8 cellular contexts compared by ENCODE assay signal in the genomic region with DNA sequence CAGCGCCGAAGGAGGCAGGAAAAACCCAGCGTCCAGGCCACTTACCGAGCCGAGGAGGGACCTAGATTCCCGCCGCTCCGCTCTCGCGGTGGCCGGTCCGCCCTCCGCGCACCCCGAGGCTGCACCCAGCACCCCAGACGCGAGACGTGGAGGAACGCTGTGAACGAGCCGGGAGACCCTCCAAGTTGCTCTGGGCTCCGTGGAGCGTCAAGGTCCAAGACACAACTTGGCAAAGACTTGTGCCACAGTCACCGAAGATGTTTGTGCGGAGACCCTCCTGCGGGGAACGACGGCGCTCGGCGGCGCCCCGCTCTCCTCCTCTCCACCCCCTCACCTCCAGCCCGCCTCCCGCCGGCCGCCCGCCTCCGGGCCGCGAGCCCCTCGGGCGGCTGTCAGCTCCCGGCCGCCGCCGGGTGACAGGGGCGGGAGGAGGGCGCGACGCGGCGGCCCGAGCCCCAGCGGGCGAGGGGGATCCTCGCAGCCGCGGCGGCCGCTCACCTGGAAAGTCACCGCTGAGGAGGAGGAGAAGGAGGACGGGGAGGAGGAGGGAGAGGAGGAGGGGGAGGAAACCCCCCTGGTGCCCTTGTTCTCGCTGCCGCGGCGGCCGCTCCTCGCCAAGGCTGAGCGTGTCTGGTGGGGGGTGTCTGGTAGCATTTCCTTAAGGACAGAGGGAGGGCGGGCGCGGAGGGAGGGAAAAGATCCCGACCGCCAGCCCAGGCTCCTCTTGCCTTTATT. TPM values are rescaled to one million over a fixed set of nuclear protein-coding genes. Genes with fewer than 3 reads are reported as not detected.
DNase-seq lines count a peak whose midpoint lies in the region; ATAC-seq and TF ChIP-seq lines count a peak whose summit lies in the region.

No MANE protein-coding gene starts in this region.

- H2AFZ ChIP-seq in KMS-11 (ENCODE audit: low read depth), result peak overlapping the region; percentile 91

- DNase-seq in Ammon's horn (ENCODE audit: low spot score) (peak; percentile 60), choroid plexus epithelial cell (ENCODE audit: low read depth) (no peak), H4 (ENCODE audit: low spot score) (no peak)
- DNase-seq in activated CD4-positive, alpha-beta T cell treated with anti-CD3 and anti-CD28 coated beads for 4 hours, result peak; percentile 65 to 67
- DNase-seq in stimulated activated CD4-positive, alpha-beta T cell treated with anti-CD3 and anti-CD28 coated beads, TNF-alpha, amount 100 ng/mL, for 1 hour (ENCODE audit: low read depth in 3 of 3, low spot score in 1 of 3), result peak in 2 of 3 donors; percentile 38 to 51

- peak overlapping the region; percentile 96 for H3K27ac ChIP-seq in KMS-11
- peak overlapping the region; percentile 100 for H3K27ac ChIP-seq in liver (ENCODE audit: low read depth in 1 of 2, low read length in 2 of 2)

- H3K36me3 ChIP-seq in KMS-11 (ENCODE audit: insufficient read depth) (no peaks in the 10 kb centered on the region), liver (ENCODE audit: control insufficient read depth in 4 of 4, insufficient read depth in 3 of 4, low read depth in 1 of 4, low read length in 3 of 4) (no peaks in the 10 kb centered on the region)

- H3K4me1 ChIP-seq in KMS-11 (ENCODE audit: low read depth, poor library complexity, severe bottlenecking), result peaks cover 26% of the 10 kb centered on the region
- peaks cover 0 to 9% (median 5%) of the 10 kb centered on the region in 4 donors for H3K4me1 ChIP-seq in liver (ENCODE audit: control insufficient read depth in 4 of 4, insufficient read depth in 4 of 4, low read length in 3 of 4)

- H3K9ac ChIP-seq in KMS-11, result peak overlapping the region; percentile 96
- H3K9ac ChIP-seq in liver (ENCODE audit: low read depth in 1 of 2, low read length in 2 of 2), result peak overlapping the region; percentile 95 to 98

- TF ChIP-seq RAD21 in liver (IDR thresholded peaks at IDR 0.05), result no peak

- WGBS in liver, result under 1% methylated on average over 75 of the region's 75 CpGs

- TF ChIP-seq CTCF in KMS-11 (conservative IDR thresholded peaks at IDR 0.05; ENCODE audit: low read depth, low read length) (no peak), choroid plexus epithelial cell (conservative IDR thresholded peaks at IDR 0.05; ENCODE audit: low read depth, low read length) (no peak), liver (IDR thresholded peaks at IDR 0.05; ENCODE audit: low read depth, low read length, missing input control) (no peak)

- peak; percentile 16 for ATAC-seq in GM19395 (IDR thresholded peaks at IDR 0.05; ENCODE audit: unreplicated experiment)

- H3K27me3 ChIP-seq in KMS-11 (ENCODE audit: insufficient read depth, low read depth) (no peaks in the 10 kb centered on the region), liver (ENCODE audit: control insufficient read depth in 4 of 4, insufficient read depth in 4 of 4, low read length in 3 of 4) (no peaks in the 10 kb centered on the region)

- no peaks in the 10 kb centered on the region for H3K9me3 ChIP-seq in liver (ENCODE audit: control insufficient read depth in 4 of 4, low read length in 3 of 4)

- no peaks in the 10 kb centered on the region; the same call in 1 of the 2 replicates for H4K20me1 ChIP-seq in KMS-11 (ENCODE audit: insufficient read depth)

- H3K4me3 ChIP-seq in KMS-11 (IDR thresholded peaks at IDR 0.05; ENCODE audit: insufficient read depth, low read depth, low read length), result no peak overlapping the region
- peak overlapping the region; percentile 96 for H3K4me3 ChIP-seq in choroid plexus epithelial cell (ENCODE audit: low read depth, low read length)
- peak overlapping the region; percentile 93 to 99 (median 95) for H3K4me3 ChIP-seq in liver (ENCODE audit: low read depth in 1 of 3, low read length in 3 of 3)

- peaks cover 34% of the 10 kb centered on the region for H3K79me2 ChIP-seq in KMS-11 (ENCODE audit: insufficient read depth, low read depth)

- H3K4me2 ChIP-seq in KMS-11, result peak overlapping the region; percentile 91; the same call in 1 of the 2 replicates

TF ChIP-seq in liver, 16 proteins besides CTCF, POLR2A, EP300 and RAD21:
- TF ChIP-seq FOXA1 (IDR thresholded peaks at IDR 0.05) (no peak), EGR1 (IDR thresholded peaks at IDR 0.05; ENCODE audit: low read depth in 2 of 2) (no peak), SP1 (IDR thresholded peaks at IDR 0.05) (no peak), HNF4A (conservative IDR thresholded peaks at IDR 0.05) (no peak), JUND (IDR thresholded peaks at IDR 0.05) (no peak), TAF1 (conservative IDR thresholded peaks at IDR 0.05) (no peak), FOXA2 (IDR thresholded peaks at IDR 0.05) (no peak), HNF4G (IDR thresholded peaks at IDR 0.05) (no peak), RXRA (IDR thresholded peaks at IDR 0.05) (no peak), NR2F2 (IDR thresholded peaks at IDR 0.05) (no peak), YY1 (IDR thresholded peaks at IDR 0.05) (no peak), GABPA (IDR thresholded peaks at IDR 0.05 in 1 of 2, conservative IDR thresholded peaks at IDR 0.05 in 1 of 2) (no peak)
- TF ChIP-seq, protein P1, sequence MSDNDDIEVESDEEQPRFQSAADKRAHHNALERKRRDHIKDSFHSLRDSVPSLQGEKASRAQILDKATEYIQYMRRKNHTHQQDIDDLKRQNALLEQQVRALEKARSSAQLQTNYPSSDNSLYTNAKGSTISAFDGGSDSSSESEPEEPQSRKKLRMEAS (IDR thresholded peaks at IDR 0.05), result no peak
- TF ChIP-seq, protein P2, sequence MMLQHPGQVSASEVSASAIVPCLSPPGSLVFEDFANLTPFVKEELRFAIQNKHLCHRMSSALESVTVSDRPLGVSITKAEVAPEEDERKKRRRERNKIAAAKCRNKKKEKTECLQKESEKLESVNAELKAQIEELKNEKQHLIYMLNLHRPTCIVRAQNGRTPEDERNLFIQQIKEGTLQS (IDR thresholded peaks at IDR 0.05), result no peak
- TF ChIP-seq, protein P3, sequence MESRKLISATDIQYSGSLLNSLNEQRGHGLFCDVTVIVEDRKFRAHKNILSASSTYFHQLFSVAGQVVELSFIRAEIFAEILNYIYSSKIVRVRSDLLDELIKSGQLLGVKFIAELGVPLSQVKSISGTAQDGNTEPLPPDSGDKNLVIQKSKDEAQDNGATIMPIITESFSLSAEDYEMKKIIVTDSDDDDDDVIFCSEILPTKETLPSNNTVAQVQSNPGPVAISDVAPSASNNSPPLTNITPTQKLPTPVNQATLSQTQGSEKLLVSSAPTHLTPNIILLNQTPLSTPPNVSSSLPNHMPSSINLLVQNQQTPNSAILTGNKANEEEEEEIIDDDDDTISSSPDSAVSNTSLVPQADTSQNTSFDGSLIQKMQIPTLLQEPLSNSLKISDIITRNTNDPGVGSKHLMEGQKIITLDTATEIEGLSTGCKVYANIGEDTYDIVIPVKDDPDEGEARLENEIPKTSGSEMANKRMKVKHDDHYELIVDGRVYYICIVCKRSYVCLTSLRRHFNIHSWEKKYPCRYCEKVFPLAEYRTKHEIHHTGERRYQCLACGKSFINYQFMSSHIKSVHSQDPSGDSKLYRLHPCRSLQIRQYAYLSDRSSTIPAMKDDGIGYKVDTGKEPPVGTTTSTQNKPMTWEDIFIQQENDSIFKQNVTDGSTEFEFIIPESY (IDR thresholded peaks at IDR 0.05), result no peak
- TF ChIP-seq, protein P4, sequence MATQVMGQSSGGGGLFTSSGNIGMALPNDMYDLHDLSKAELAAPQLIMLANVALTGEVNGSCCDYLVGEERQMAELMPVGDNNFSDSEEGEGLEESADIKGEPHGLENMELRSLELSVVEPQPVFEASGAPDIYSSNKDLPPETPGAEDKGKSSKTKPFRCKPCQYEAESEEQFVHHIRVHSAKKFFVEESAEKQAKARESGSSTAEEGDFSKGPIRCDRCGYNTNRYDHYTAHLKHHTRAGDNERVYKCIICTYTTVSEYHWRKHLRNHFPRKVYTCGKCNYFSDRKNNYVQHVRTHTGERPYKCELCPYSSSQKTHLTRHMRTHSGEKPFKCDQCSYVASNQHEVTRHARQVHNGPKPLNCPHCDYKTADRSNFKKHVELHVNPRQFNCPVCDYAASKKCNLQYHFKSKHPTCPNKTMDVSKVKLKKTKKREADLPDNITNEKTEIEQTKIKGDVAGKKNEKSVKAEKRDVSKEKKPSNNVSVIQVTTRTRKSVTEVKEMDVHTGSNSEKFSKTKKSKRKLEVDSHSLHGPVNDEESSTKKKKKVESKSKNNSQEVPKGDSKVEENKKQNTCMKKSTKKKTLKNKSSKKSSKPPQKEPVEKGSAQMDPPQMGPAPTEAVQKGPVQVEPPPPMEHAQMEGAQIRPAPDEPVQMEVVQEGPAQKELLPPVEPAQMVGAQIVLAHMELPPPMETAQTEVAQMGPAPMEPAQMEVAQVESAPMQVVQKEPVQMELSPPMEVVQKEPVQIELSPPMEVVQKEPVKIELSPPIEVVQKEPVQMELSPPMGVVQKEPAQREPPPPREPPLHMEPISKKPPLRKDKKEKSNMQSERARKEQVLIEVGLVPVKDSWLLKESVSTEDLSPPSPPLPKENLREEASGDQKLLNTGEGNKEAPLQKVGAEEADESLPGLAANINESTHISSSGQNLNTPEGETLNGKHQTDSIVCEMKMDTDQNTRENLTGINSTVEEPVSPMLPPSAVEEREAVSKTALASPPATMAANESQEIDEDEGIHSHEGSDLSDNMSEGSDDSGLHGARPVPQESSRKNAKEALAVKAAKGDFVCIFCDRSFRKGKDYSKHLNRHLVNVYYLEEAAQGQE (IDR thresholded peaks at IDR 0.05), result no peak

RNA-seq across cellular contexts. Expression of a gene that starts 0.6 kb away (rescaled TPM):
- 1 to 10 TPM; 1.7 to 6.6 TPM for total RNA-seq in liver
- 1 to 10 TPM in 1 of 2 donors, under 1 TPM in 1; 0.82 to 1.0 TPM for polyA plus RNA-seq in liver
- total RNA-seq in H4 (2014; rRNA removed; shearing (Covaris generic)), result 3.6 and 4.1 TPM in 2 replicates

Comparison
In these comparisons a context has a peak if more than half of its experiments do, and no peak if none do; other contexts are left out.
1. DNase-seq: peak in Ammon's horn (single experiment), activated CD4-positive, alpha-beta T cell treated with anti-CD3 and anti-CD28 coated beads for 4 hours (2 of 2) and stimulated activated CD4-positive, alpha-beta T cell treated with anti-CD3 and anti-CD28 coated beads, TNF-alpha, amount 100 ng/mL, for 1 hour (2 of 3); none in choroid plexus epithelial cell (single experiment) and H4 (single experiment).